23 cellular contexts compared by ENCODE assay signal in the genomic region with DNA sequence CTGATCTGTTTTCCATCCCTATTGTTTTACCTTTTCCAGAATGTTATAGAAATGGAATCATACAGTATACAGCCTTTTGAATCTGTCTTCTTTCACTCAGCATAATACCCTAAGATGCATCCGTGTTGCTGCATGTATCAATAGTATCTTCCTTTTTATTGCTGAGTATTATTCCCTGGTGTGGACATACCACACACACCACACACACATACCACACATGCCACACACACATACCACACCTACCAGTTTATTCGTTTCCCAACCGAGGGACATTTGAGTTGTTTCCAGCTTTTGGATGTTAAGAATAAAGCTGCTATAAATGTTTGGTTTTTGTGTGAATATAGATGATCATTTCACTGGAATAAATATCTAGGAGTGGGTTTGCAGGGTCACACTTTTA. TPM values are rescaled to one million over a fixed set of nuclear protein-coding genes. Genes with fewer than 3 reads are reported as not detected.
DNase-seq lines count a peak whose midpoint lies in the region; ATAC-seq, FAIRE-seq and TF ChIP-seq lines count a peak whose summit lies in the region.
"Had no signal": no experiment of that assay in that cellular context is flagged by ENCODE, and none has a peak within 500 bp of the region (broad histone marks: within the 10 kb centered on the region; RNA-seq: fewer than 3 reads in every experiment).

No MANE protein-coding gene starts in this region.

- FAIRE-seq in small intestine (lab: Jason Lieb, UNC), result no peak
- FAIRE-seq: GM12878, GM18507 had no signal

- CTCF ChIA-PET in HEK293 (lab: Yijun Ruan, JAX), result interaction anchor here (0.7 kb wide), 1 partner anchor 21 kb away, joined by 3 read pairs; no protein-coding TSS in a partner anchor

- TF ChIP-seq CTCF in HEK293 (tag by site-specific recombination; IDR thresholded peaks at IDR 0.05) (no peak), mesothelial cell of epicardium (IDR thresholded peaks at IDR 0.05; ENCODE audit: unreplicated experiment) (no peak), type B pancreatic cell (conservative IDR thresholded peaks at IDR 0.05) (no peak)

- H3K9me3 ChIP-seq in HEK293 (ENCODE audit: control insufficient read depth, insufficient read depth, low read depth, low read length), result no peaks in the 10 kb centered on the region
- H3K9me3 ChIP-seq in small intestine (ENCODE audit: control insufficient read depth, low read depth), result no peaks in the 10 kb centered on the region
- H3K9me3 ChIP-seq: BLaER1, Caco-2 had no signal

- H3K27me3 Mint-ChIP-seq in mesothelial cell of epicardium (ENCODE audit: low read depth) (peaks cover 11% of the 10 kb centered on the region), type B pancreatic cell (no peaks in the 10 kb centered on the region)

- WGBS in small intestine, 3 donors, result 68 to 82% (median 71%) methylated on average over 3 of the region's 3 CpGs

- no peak for ATAC-seq in GM18873 (IDR thresholded peaks at IDR 0.05; ENCODE audit: low FRiP score, unreplicated experiment)
- ATAC-seq: CD8-positive, alpha-beta T cell; GM12878; HCT116 had no signal

- no peak overlapping the region for H3K4me3 ChIP-seq in HEK293 (ENCODE audit: low read depth, low read length)
- H3K4me3 ChIP-seq in small intestine (ENCODE audit: low read depth in 1 of 2, low read length in 2 of 2), result no peak overlapping the region
- H3K4me3 ChIP-seq: BLaER1, GM12878, GM23248 had no signal

- H3K27ac Mint-ChIP-seq in mesothelial cell of epicardium, result peak overlapping the region; percentile 31
- H3K27ac Mint-ChIP-seq in type B pancreatic cell, result peak overlapping the region; percentile 90
- H3K27ac Mint-ChIP-seq: B cell; CD4-positive, CD25-positive, alpha-beta regulatory T cell; CD8-positive, alpha-beta T cell; H9; HFFc6 had no signal

- peak; percentile 27 for DNase-seq in EH (ENCODE audit: low read depth)
- DNase-seq in mesothelial cell of epicardium (ENCODE audit: low spot score in 2 of 2, unreplicated experiment in 2 of 2), result no peak
- no peak for DNase-seq in type B pancreatic cell (ENCODE audit: extremely low spot score, unreplicated experiment)
- no peak for DNase-seq in small intestine
- DNase-seq in GOT3 (lab: John Stamatoyannopoulos, UW), result no peak
- DNase-seq: Caco-2; CD4-positive, CD25-positive, alpha-beta regulatory T cell; CD8-positive, alpha-beta T cell; DMS153; DND-41; EL; GDM1; GM23248; H9; HFFc6 had no signal

- no peaks in the 10 kb centered on the region for H3K27me3 ChIP-seq in small intestine (ENCODE audit: control insufficient read depth in 2 of 2, insufficient read depth in 2 of 2, low read length in 2 of 2)
- H3K27me3 ChIP-seq: BLaER1 had no signal

- POLR2A ChIA-PET in HEK293 (lab: Yijun Ruan, JAX), result no interaction called here

- H3K4me1 Mint-ChIP-seq in mesothelial cell of epicardium (peaks cover 43% of the 10 kb centered on the region), type B pancreatic cell (ENCODE audit: unreplicated experiment) (peaks cover 33% of the 10 kb centered on the region)
- H3K4me1 Mint-ChIP-seq: H9 had no signal

- H3K4me3 Mint-ChIP-seq in mesothelial cell of epicardium (no peak overlapping the region), type B pancreatic cell (no peak overlapping the region)
- H3K4me3 Mint-ChIP-seq: B cell; CD4-positive, CD25-positive, alpha-beta regulatory T cell; CD8-positive, alpha-beta T cell; H9; HFFc6 had no signal

- H3K4me1 ChIP-seq in HEK293 (ENCODE audit: control insufficient read depth, insufficient read depth, low read length) (no peaks in the 10 kb centered on the region), small intestine (ENCODE audit: control insufficient read depth in 2 of 2, insufficient read depth in 1 of 2, low read depth in 1 of 2, low read length in 1 of 2) (peaks cover 0 to 4% of the 10 kb centered on the region in 2 donors)

- H3K9me3 Mint-ChIP-seq in mesothelial cell of epicardium (peaks cover 5% of the 10 kb centered on the region), type B pancreatic cell (peaks cover 6% of the 10 kb centered on the region)
- H3K9me3 Mint-ChIP-seq: CD8-positive, alpha-beta T cell; H9; HFFc6 had no signal

- H3K27ac ChIP-seq in HEK293 (ENCODE audit: extremely low read depth, low read depth, low read length), result no peak overlapping the region
- H3K27ac ChIP-seq in small intestine (ENCODE audit: low read depth in 1 of 2, low read length in 1 of 2), result no peak overlapping the region
- H3K27ac ChIP-seq: BLaER1, C4-2B, GM23248 had no signal

- H3K36me3 ChIP-seq in HEK293 (ENCODE audit: control insufficient read depth in 2 of 2, insufficient read depth in 1 of 2, low read length in 2 of 2) (no peaks in the 10 kb centered on the region), small intestine (ENCODE audit: control insufficient read depth in 2 of 2, insufficient read depth in 2 of 2, low read length in 2 of 2) (no peaks in the 10 kb centered on the region)
- H3K36me3 ChIP-seq: BLaER1 had no signal

- H3K36me3 Mint-ChIP-seq in mesothelial cell of epicardium, result no peaks in the 10 kb centered on the region
- H3K36me3 Mint-ChIP-seq in type B pancreatic cell, result no peaks in the 10 kb centered on the region
- H3K36me3 Mint-ChIP-seq: CD4-positive, CD25-positive, alpha-beta regulatory T cell; CD8-positive, alpha-beta T cell had no signal

TF ChIP-seq in HEK293, 187 proteins besides CTCF, POLR2A, EP300 and RAD21:
- peak; percentile 71 for TF ChIP-seq ZNF146 (tag by site-specific recombination; IDR thresholded peaks at IDR 0.05)
- no peak for TF ChIP-seq ZNF248 (tag by site-specific recombination; IDR thresholded peaks at IDR 0.05)
- TF ChIP-seq IKZF3 (tag by site-specific recombination; IDR thresholded peaks at IDR 0.05), result no peak

RNA-seq across cellular contexts. Expression of a gene that starts 22.2 kb away (rescaled TPM):
- total RNA-seq in mesothelial cell of epicardium (11.0 to 11.7 TPM (median 11.1 TPM) in 3 replicates), type B pancreatic cell (ENCODE audit: low replicate concordance) (21.8 and 46.2 TPM in 2 replicates)
- polyA plus RNA-seq in small intestine, result 1 to 10 TPM; 5.0 to 8.9 (median 7.8) TPM
